Comparison of ENCODE assay signal across 19 cellular contexts in the genomic region with DNA sequence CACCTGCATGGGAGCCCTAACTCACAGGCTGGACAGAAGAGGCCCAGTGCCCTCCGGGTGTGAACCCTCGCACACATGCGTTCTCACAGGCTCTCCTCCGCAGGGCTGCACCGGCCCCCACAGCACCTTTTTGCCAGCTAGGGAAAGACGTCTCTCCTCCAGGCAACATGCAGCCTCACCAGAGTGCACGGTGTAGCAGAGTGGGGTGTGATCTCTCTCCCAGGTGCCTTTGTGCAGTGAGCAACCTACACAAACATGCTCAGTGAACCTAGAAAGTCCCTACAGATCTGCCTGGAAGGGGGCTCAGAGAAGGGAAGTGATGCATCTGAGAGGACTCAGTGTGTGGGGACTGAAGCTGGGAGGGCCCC. TPM values are rescaled to one million over a fixed set of nuclear protein-coding genes. Genes with fewer than 3 reads are reported as not detected.
A peak's percentile ranks its signal among the peaks of the same experiment; 100 is the strongest.
DNase-seq lines count a peak whose midpoint lies in the region; ATAC-seq and TF ChIP-seq lines count a peak whose summit lies in the region.
"Had no signal": no experiment of that assay in that cellular context is flagged by ENCODE, and none has a peak within 500 bp of the region (broad histone marks: within the 10 kb centered on the region; RNA-seq: fewer than 3 reads in every experiment).

No MANE protein-coding gene starts in this region.

- H3K27ac ChIP-seq in substantia nigra (ENCODE audit: low read depth, low read length, poor library complexity, severe bottlenecking), result peak overlapping the region; percentile 100
- H3K27ac ChIP-seq: left lung, thoracic aorta had no signal

- intact Hi-C loops in lower leg skin (cut with DNase I; ENCODE audit: low total_unique reads), result no loop called here

- peaks cover 79% of the 10 kb centered on the region for H3K4me1 Mint-ChIP-seq in activated T-cell treated with anti-CD3 and anti-CD28 coated beads, Interleukin-2, amount 50 U/mL, for 4 hours (ENCODE audit: low read depth)
- H3K4me1 Mint-ChIP-seq in T-helper 17 cell, result peaks cover 73% of the 10 kb centered on the region

- no peak for TF ChIP-seq CTCF in lower leg skin (IDR thresholded peaks at IDR 0.05)

- no peaks in the 10 kb centered on the region for H3K9me3 Mint-ChIP-seq in activated T-cell treated with anti-CD3 and anti-CD28 coated beads, Interleukin-2, amount 50 U/mL, for 4 hours

- no peak overlapping the region for H3K4me3 ChIP-seq in lower leg skin (ENCODE audit: low read depth, poor library complexity, severe bottlenecking)
- H3K4me3 ChIP-seq: left lung, MG63, thoracic aorta had no signal

- no peak overlapping the region for H3K4me3 Mint-ChIP-seq in activated T-cell treated with anti-CD3 and anti-CD28 coated beads, Interleukin-2, amount 50 U/mL, for 4 hours
- peak overlapping the region; percentile 41 for H3K4me3 Mint-ChIP-seq in T-helper 17 cell

- WGBS in lower leg skin, 2 donors, result 55 to 66% methylated on average over 7 of the region's 7 CpGs

- H3K36me3 Mint-ChIP-seq in activated T-cell treated with anti-CD3 and anti-CD28 coated beads, Interleukin-2, amount 50 U/mL, for 4 hours (ENCODE audit: insufficient read depth), result peaks cover 5% of the 10 kb centered on the region
- H3K36me3 Mint-ChIP-seq in T-helper 17 cell (ENCODE audit: low read depth), result peaks cover 3% of the 10 kb centered on the region

- peak; percentile 15 for ATAC-seq in activated T-cell treated with anti-CD3 and anti-CD28 coated beads, Interleukin-2, amount 50 U/mL, for 4 hours
- no peak for ATAC-seq in T-helper 17 cell
- ATAC-seq: left lung, Right ventricle myocardium inferior had no signal

- no peak for TF ChIP-seq POLR2A in erythroblast (IDR thresholded peaks at IDR 0.05; ENCODE audit: low read length)
- no peak for TF ChIP-seq POLR2A in lower leg skin (IDR thresholded peaks at IDR 0.05)

- no peak for DNase-seq in activated T-cell treated with anti-CD3 and anti-CD28 coated beads, Interleukin-2, amount 50 U/mL, for 4 hours
- DNase-seq in activated T-cell treated with anti-CD3 and anti-CD28 coated beads, Interleukin-2, amount 50 U/mL, for 1 hour, result no peak
- DNase-seq in T-helper 17 cell (no peak), erythroblast (lab: John Stamatoyannopoulos, UW) (peak; percentile 39 to 53), substantia nigra (lab: John Stamatoyannopoulos, UW) (no peak), activated gamma-delta T cell (lab: John Stamatoyannopoulos, UW) (no peak), NCI-H2196 (lab: John Stamatoyannopoulos, UW; ENCODE audit: unreplicated experiment) (no peak), lower leg skin (ENCODE audit: low spot score in 2 of 2) (no peak)
- DNase-seq: ACHN; activated CD4-positive, alpha-beta T cell treated with anti-CD3 and anti-CD28 coated beads for 4 hours; effector CD4-positive, alpha-beta T cell; left lung; MG63; NCI-H2081 treated with DMSO at 0.1 percent for 48 hours; NCI-H748 treated with DMSO at 0.1 percent for 48 hours; stimulated activated CD4-positive, alpha-beta T cell treated with anti-CD3 and anti-CD28 coated beads, Interleukin-15, amount 100 ng/mL, for 24 hours had no signal

- H3K27ac Mint-ChIP-seq in T-helper 17 cell, result peak overlapping the region; percentile 94

- H3K27me3 Mint-ChIP-seq in activated T-cell treated with anti-CD3 and anti-CD28 coated beads, Interleukin-2, amount 50 U/mL, for 4 hours (ENCODE audit: low read depth), result no peaks in the 10 kb centered on the region
- no peaks in the 10 kb centered on the region for H3K27me3 Mint-ChIP-seq in T-helper 17 cell

- no peaks in the 10 kb centered on the region for H3K9me3 ChIP-seq in T-helper 17 cell (ENCODE audit: control insufficient read depth, low read length, poor library complexity, severe bottlenecking)
- H3K9me3 ChIP-seq: left lung, MG63, thoracic aorta had no signal

RNA-seq across cellular contexts. Expression of gene CARNS1, which starts 3.7 kb away (rescaled TPM):
- 1 to 10 TPM; 1.4 to 2.2 (median 1.5) TPM for total RNA-seq in activated T-cell treated with anti-CD3 and anti-CD28 coated beads, Interleukin-2, amount 50 U/mL, for 4 hours
- 1 to 10 TPM; 4.5 to 7.5 TPM for total RNA-seq in T-helper 17 cell
- total RNA-seq in lower leg skin, result 1 to 10 TPM in 2 of 4 donors, under 1 TPM in 2; 0.30 to 1.5 (median 1.0) TPM

RNA-seq across cellular contexts. Expression of gene TBC1D10C, which starts 7.9 kb away (rescaled TPM):
- 10 to 100 TPM; 63.5 to 90.1 (median 68.5) TPM for total RNA-seq in activated T-cell treated with anti-CD3 and anti-CD28 coated beads, Interleukin-2, amount 50 U/mL, for 4 hours
- total RNA-seq in T-helper 17 cell (100 to 1,000 TPM; 251 to 262 TPM), lower leg skin (1 to 10 TPM in 2 of 4 donors, under 1 TPM in 2; 0.71 to 1.3 (median 0.97) TPM)
- total RNA-seq: pulmonary artery endothelial cell had no signal

RNA-seq across cellular contexts. Expression of gene PPP1CA, which starts 10.1 kb away (rescaled TPM):
- 100 to 1,000 TPM; 262 to 265 (median 264) TPM for total RNA-seq in activated T-cell treated with anti-CD3 and anti-CD28 coated beads, Interleukin-2, amount 50 U/mL, for 4 hours
- 100 to 1,000 TPM; 133 to 146 TPM for total RNA-seq in T-helper 17 cell
- total RNA-seq in lower leg skin, result 100 to 1,000 TPM; 101 to 160 (median 143) TPM

RNA-seq across cellular contexts. Expression of gene RPS6KB2, which starts 16.5 kb away (rescaled TPM):
- total RNA-seq in activated T-cell treated with anti-CD3 and anti-CD28 coated beads, Interleukin-2, amount 50 U/mL, for 4 hours, result 10 to 100 TPM; 90.3 to 97.2 (median 92.7) TPM
- total RNA-seq in T-helper 17 cell (10 to 100 TPM; 47.8 to 62.7 TPM), lower leg skin (100 to 1,000 TPM; 154 to 264 (median 203) TPM)

RNA-seq across cellular contexts. Expression of gene RAD9A, which starts 20.0 kb away (rescaled TPM):
- 10 to 100 TPM; 36.2 to 40.0 (median 36.2) TPM for total RNA-seq in activated T-cell treated with anti-CD3 and anti-CD28 coated beads, Interleukin-2, amount 50 U/mL, for 4 hours
- total RNA-seq in T-helper 17 cell (10 to 100 TPM; 21.5 to 40.5 TPM), lower leg skin (10 to 100 TPM; 24.9 to 28.5 (median 27.2) TPM)

Comparison
In these comparisons a context has a peak if more than half of its experiments do, and no peak if none do; other contexts are left out.
1. DNase-seq: peak in erythroblast (2 of 2); none in activated T-cell treated with anti-CD3 and anti-CD28 coated beads, Interleukin-2, amount 50 U/mL, for 4 hours (single experiment), activated T-cell treated with anti-CD3 and anti-CD28 coated beads, Interleukin-2, amount 50 U/mL, for 1 hour (single experiment), T-helper 17 cell (0 of 3), substantia nigra (0 of 49), activated gamma-delta T cell (single experiment), NCI-H2196 (single experiment) and lower leg skin (0 of 2).
2. RNA of gene TBC1D10C, which starts 7.9 kb away (total RNA-seq): 251 to 262 TPM in T-helper 17 cell and 63.5 to 90.1 TPM in activated T-cell treated with anti-CD3 and anti-CD28 coated beads, Interleukin-2, amount 50 U/mL, for 4 hours; 0.71 to 1.3 TPM in lower leg skin; every median in the first group is over 10 times any median in the second.